Comparison of ENCODE assay signal across 8 cellular contexts in genomic region chr10:125064681-125065492, GRCh38.
DNase-seq lines count a peak whose midpoint lies in the region; ATAC-seq and TF ChIP-seq lines count a peak whose summit lies in the region.

No MANE protein-coding gene starts in this region.

- WGBS in heart left ventricle, 4 donors = 46 to 62% (median 62%) methylated on average over 8 of the region's 8 CpGs

- H3F3A ChIP-seq in MM.1S (ENCODE audit: insufficient read depth, low read length) = peaks cover 13% of the 10 kb centered on the region; the same call in 1 of the 2 replicates

- DNase-seq in heart left ventricle (no peak), Right ventricle myocardium inferior (ENCODE audit: missing footprints) (no peak), MM.1S (peak; percentile 94), astrocyte of the cerebellum (ENCODE audit: low read depth) (peak; percentile 86), mucosa of gallbladder (ENCODE audit: low spot score) (peak; percentile 42), amniotic stem cell (lab: John Stamatoyannopoulos, UW) (no peak), middle frontal gyrus (ENCODE audit: extremely low spot score, low spot score) (no peak)

- no peak for TF ChIP-seq POLR2A in heart left ventricle (IDR thresholded peaks at IDR 0.05)

- H2AFZ ChIP-seq in MM.1S (ENCODE audit: low read length) = no peak overlapping the region

- H3K27ac ChIP-seq in heart left ventricle (peak overlapping the region in 8 of 12 donors; percentile 1 to 61 (median 28)), MM.1S (ENCODE audit: low read length) (no peak overlapping the region)

- H3K4me3 ChIP-seq in heart left ventricle (no peak overlapping the region), MM.1S (ENCODE audit: low read length) (no peak overlapping the region), astrocyte of the cerebellum (ENCODE audit: low read depth, low read length) (no peak overlapping the region)

- peaks cover 13 to 84% (median 73%) of the 10 kb centered on the region in 12 donors for H3K4me1 ChIP-seq in heart left ventricle
- peaks cover 11% of the 10 kb centered on the region; the same call in 1 of the 2 replicates for H3K4me1 ChIP-seq in MM.1S (ENCODE audit: low read length)

- in situ Hi-C loops in astrocyte of the cerebellum (cut with HindIII; ENCODE audit: low sequenced_read_pairs) = no loop called here

- intact Hi-C loops in heart left ventricle (cut with DNase I) = loop anchor here in 9 of 10 donors (5.0 to 10.0 kb wide), 10 partner anchors 57 to 150 kb away; partner anchors contain the start of gene CTBP2 (in 1 of the 9)
- intact Hi-C loops in Right ventricle myocardium inferior (cut with DNase I) = loop anchor here (5.0 kb wide), 3 partner anchors 63 to 277 kb away; no protein-coding TSS in a partner anchor

- no peaks in the 10 kb centered on the region for H3K9me2 ChIP-seq in MM.1S (replicated peaks; ENCODE audit: insufficient read depth, low read length)

- ATAC-seq in heart left ventricle (no peak), Right ventricle myocardium inferior (no peak), HG02571 (IDR thresholded peaks at IDR 0.05; ENCODE audit: unreplicated experiment) (peak; percentile 92)

- H3K9me3 ChIP-seq in heart left ventricle (no peaks in the 10 kb centered on the region), MM.1S (replicated peaks; ENCODE audit: insufficient read depth, low read length) (no peaks in the 10 kb centered on the region)

- H3K9ac ChIP-seq in MM.1S (ENCODE audit: low read length) = no peak overlapping the region

- peaks cover 4% of the 10 kb centered on the region; the same call in 1 of the 2 replicates for H4K20me1 ChIP-seq in MM.1S (ENCODE audit: insufficient read depth, low read length)

- H3K4me2 ChIP-seq in MM.1S (ENCODE audit: low read depth, low read length) = no peak overlapping the region

- TF ChIP-seq CTCF in heart left ventricle (IDR thresholded peaks at IDR 0.05) = no peak
- no peak for TF ChIP-seq CTCF in MM.1S (IDR thresholded peaks at IDR 0.05; ENCODE audit: low read length)
- no peak for TF ChIP-seq CTCF in astrocyte of the cerebellum (IDR thresholded peaks at IDR 0.05; ENCODE audit: low read depth, low read length, missing control alignments)

- H3K27me3 ChIP-seq in heart left ventricle (no peaks in the 10 kb centered on the region), MM.1S (replicated peaks; ENCODE audit: insufficient read depth, low read length) (peaks cover 93% of the 10 kb centered on the region)

- H3K36me3 ChIP-seq in heart left ventricle = no peaks in the 10 kb centered on the region
- H3K36me3 ChIP-seq in MM.1S (replicated peaks; ENCODE audit: insufficient read depth, low read length) = no peaks in the 10 kb centered on the region

- H3K79me2 ChIP-seq in MM.1S (ENCODE audit: low read length) = no peaks in the 10 kb centered on the region

Comparison
In these comparisons a context has a peak if more than half of its experiments do, and no peak if none do; other contexts are left out.
1. DNase-seq: peak in MM.1S (single experiment), astrocyte of the cerebellum (single experiment) and mucosa of gallbladder (single experiment); none in heart left ventricle (0 of 5), Right ventricle myocardium inferior (single experiment), amniotic stem cell (single experiment) and middle frontal gyrus (single experiment).